1 cellular context compared by ENCODE assay signal in the genomic region with DNA sequence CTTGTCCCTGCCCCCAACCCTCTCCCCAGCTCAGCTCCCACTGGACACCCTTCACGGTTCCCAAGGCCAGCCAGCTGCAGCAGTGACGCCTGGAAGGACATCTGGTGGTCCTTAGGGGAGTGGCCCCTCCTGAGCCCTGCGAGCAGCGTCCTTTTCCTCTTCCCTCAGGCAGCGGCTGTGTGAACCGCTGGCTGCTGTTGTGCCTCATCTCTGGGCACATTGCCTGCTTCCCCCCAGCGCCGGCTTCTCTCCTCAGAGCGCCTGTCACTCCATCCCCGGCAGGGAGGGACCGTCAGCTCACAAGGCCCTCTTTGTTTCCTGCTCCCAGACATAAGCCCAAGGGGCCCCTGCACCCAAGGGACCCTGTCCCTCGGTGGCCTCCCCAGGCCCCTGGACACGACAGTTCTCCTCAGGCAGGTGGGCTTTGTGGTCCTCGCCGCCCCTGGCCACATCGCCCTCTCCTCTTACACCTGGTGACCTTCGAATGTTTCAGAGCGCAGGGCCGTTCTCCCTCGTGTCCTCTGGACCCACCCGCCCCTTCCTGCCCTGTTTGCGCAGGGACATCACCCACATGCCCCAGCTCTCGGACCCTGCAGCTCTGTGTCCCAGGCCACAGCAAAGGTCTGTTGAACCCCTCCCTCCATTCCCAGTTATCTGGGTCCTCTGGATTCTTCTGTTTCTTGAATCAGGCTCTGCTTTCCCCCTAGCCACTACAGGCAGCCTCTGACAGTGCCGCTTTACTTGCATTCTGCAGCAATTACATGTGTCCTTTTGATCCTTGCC.
TF ChIP-seq lines count a peak whose summit lies in the region.

No MANE protein-coding gene starts in this region.

TF ChIP-seq in HepG2, 621 proteins besides CTCF, POLR2A, EP300 and RAD21 (continued from another document and continues in another):
- TF ChIP-seq GATA4 (IDR thresholded peaks at IDR 0.05; ENCODE audit: borderline replicate concordance, low read depth) (no peak), ZNF773 (CRISPR knock-in tag; IDR thresholded peaks at IDR 0.05; ENCODE audit: borderline replicate concordance) (no peak), ZNF720 (CRISPR knock-in tag; IDR thresholded peaks at IDR 0.05) (no peak), ZNF749 (CRISPR knock-in tag; IDR thresholded peaks at IDR 0.05; ENCODE audit: borderline replicate concordance) (no peak), ZMYM2 (CRISPR knock-in tag; IDR thresholded peaks at IDR 0.05) (peak; percentile 84), POLR2G (IDR thresholded peaks at IDR 0.05; ENCODE audit: low read depth, low read length) (peak; percentile 67), NR2F6 (IDR thresholded peaks at IDR 0.05) (peak; percentile 18), NR2F6 (CRISPR knock-in tag; IDR thresholded peaks at IDR 0.05) (peak; percentile 64), NFRKB (IDR thresholded peaks at IDR 0.05) (no peak), ZNF546 (CRISPR knock-in tag; conservative IDR thresholded peaks at IDR 0.05) (no peak; the same call in 1 of the 2 replicates), CEBPG (CRISPR knock-in tag; IDR thresholded peaks at IDR 0.05) (no peak; the same call in 1 of the 2 replicates), ZC3H13 (CRISPR knock-in tag; IDR thresholded peaks at IDR 0.05) (peak; percentile 74), ZNF780A (CRISPR knock-in tag; IDR thresholded peaks at IDR 0.05) (no peak), SIX1 (CRISPR knock-in tag; IDR thresholded peaks at IDR 0.05; ENCODE audit: borderline replicate concordance) (peak; percentile 61; the same call in 1 of the 2 replicates), KAT2B (IDR thresholded peaks at IDR 0.05; ENCODE audit: borderline replicate concordance, low read depth, low read length) (no peak), SP140L (CRISPR knock-in tag; IDR thresholded peaks at IDR 0.05; ENCODE audit: borderline replicate concordance) (no peak), SP5 (CRISPR knock-in tag; IDR thresholded peaks at IDR 0.05; ENCODE audit: borderline replicate concordance, low read depth) (peak; percentile 74; the same call in 1 of the 2 replicates), ZNF776 (CRISPR knock-in tag; IDR thresholded peaks at IDR 0.05) (no peak), SP4 (CRISPR knock-in tag; IDR thresholded peaks at IDR 0.05) (no peak), PRMT3 (CRISPR knock-in tag; IDR thresholded peaks at IDR 0.05; ENCODE audit: borderline replicate concordance, low read depth) (no peak), HHEX (CRISPR knock-in tag; IDR thresholded peaks at IDR 0.05) (no peak), NCOA1 (CRISPR knock-in tag; IDR thresholded peaks at IDR 0.05) (peak; percentile 62; the same call in 1 of the 2 replicates), ZNF253 (CRISPR knock-in tag; IDR thresholded peaks at IDR 0.05; ENCODE audit: borderline replicate concordance) (no peak), SP2 (CRISPR knock-in tag; IDR thresholded peaks at IDR 0.05) (no peak), ZNF343 (CRISPR knock-in tag; IDR thresholded peaks at IDR 0.05) (peak; percentile 97), ZBTB20 (CRISPR knock-in tag; IDR thresholded peaks at IDR 0.05; ENCODE audit: borderline replicate concordance, low read depth) (peak; percentile 77; the same call in 1 of the 2 replicates), ZNF737 (CRISPR knock-in tag; IDR thresholded peaks at IDR 0.05; ENCODE audit: borderline replicate concordance) (no peak), ZNF367 (CRISPR knock-in tag; IDR thresholded peaks at IDR 0.05; ENCODE audit: borderline replicate concordance) (peak; percentile 81; the same call in 1 of the 2 replicates), PHF20 (CRISPR knock-in tag; IDR thresholded peaks at IDR 0.05) (no peak), RBFOX2 (IDR thresholded peaks at IDR 0.05; ENCODE audit: low read depth, low read length) (peak; percentile 63), ZNF251 (CRISPR knock-in tag; IDR thresholded peaks at IDR 0.05) (0 out of 2 replicates have a peak, but pooled peaks have one; percentile 13), GATAD2A (CRISPR knock-in tag; IDR thresholded peaks at IDR 0.05) (peak; percentile 65; the same call in 1 of the 2 replicates), SOX6 (IDR thresholded peaks at IDR 0.05) (no peak), SOX6 (CRISPR knock-in tag; IDR thresholded peaks at IDR 0.05) (peak; percentile 73), ERF (CRISPR knock-in tag; IDR thresholded peaks at IDR 0.05) (peak; percentile 89), ZNF619 (CRISPR knock-in tag; IDR thresholded peaks at IDR 0.05) (peak; percentile 6; the same call in 1 of the 2 replicates), ATRX (CRISPR knock-in tag; IDR thresholded peaks at IDR 0.05; ENCODE audit: borderline replicate concordance) (no peak), SMC3 (IDR thresholded peaks at IDR 0.05; ENCODE audit: low read length) (no peak), ZNF7 (CRISPR knock-in tag; IDR thresholded peaks at IDR 0.05) (no peak), SRY (CRISPR knock-in tag; IDR thresholded peaks at IDR 0.05) (peak; percentile 42; the same call in 1 of the 2 replicates), MXD4 (CRISPR knock-in tag; IDR thresholded peaks at IDR 0.05) (no peak; the same call in 1 of the 2 replicates), ZBTB21 (CRISPR knock-in tag; IDR thresholded peaks at IDR 0.05) (no peak), ATM (IDR thresholded peaks at IDR 0.05; ENCODE audit: borderline replicate concordance) (no peak), PCBP1 (IDR thresholded peaks at IDR 0.05; ENCODE audit: borderline replicate concordance, low read depth, low read length) (peak; percentile 74; the same call in 1 of the 2 replicates), ZKSCAN5 (CRISPR knock-in tag; IDR thresholded peaks at IDR 0.05) (no peak), IRF2 (CRISPR knock-in tag; IDR thresholded peaks at IDR 0.05) (no peak), SRSF4 (IDR thresholded peaks at IDR 0.05; ENCODE audit: low read depth, low read length, poor library complexity, severe bottlenecking) (no peak), SPEN (CRISPR knock-in tag; IDR thresholded peaks at IDR 0.05; ENCODE audit: low read depth) (peak; percentile 80), ELF4 (CRISPR knock-in tag; IDR thresholded peaks at IDR 0.05; ENCODE audit: borderline replicate concordance) (no peak), STAG1 (CRISPR knock-in tag; IDR thresholded peaks at IDR 0.05) (no peak; the same call in 1 of the 2 replicates), ZNF83 (CRISPR knock-in tag; IDR thresholded peaks at IDR 0.05; ENCODE audit: borderline replicate concordance) (0 out of 2 replicates have a peak, but pooled peaks have one; percentile 27), ASH2L (IDR thresholded peaks at IDR 0.05; ENCODE audit: insufficient read length, low read depth, low read length) (peak; percentile 77), EED (CRISPR knock-in tag; IDR thresholded peaks at IDR 0.05) (0 out of 2 replicates have a peak, but pooled peaks have one; percentile 52), ISX (CRISPR knock-in tag; conservative IDR thresholded peaks at IDR 0.05) (no peak), NFE2 (CRISPR knock-in tag; IDR thresholded peaks at IDR 0.05) (no peak), KLF12 (CRISPR knock-in tag; IDR thresholded peaks at IDR 0.05; ENCODE audit: borderline replicate concordance) (no peak; the same call in 1 of the 2 replicates)
- TF ChIP-seq, protein P1, sequence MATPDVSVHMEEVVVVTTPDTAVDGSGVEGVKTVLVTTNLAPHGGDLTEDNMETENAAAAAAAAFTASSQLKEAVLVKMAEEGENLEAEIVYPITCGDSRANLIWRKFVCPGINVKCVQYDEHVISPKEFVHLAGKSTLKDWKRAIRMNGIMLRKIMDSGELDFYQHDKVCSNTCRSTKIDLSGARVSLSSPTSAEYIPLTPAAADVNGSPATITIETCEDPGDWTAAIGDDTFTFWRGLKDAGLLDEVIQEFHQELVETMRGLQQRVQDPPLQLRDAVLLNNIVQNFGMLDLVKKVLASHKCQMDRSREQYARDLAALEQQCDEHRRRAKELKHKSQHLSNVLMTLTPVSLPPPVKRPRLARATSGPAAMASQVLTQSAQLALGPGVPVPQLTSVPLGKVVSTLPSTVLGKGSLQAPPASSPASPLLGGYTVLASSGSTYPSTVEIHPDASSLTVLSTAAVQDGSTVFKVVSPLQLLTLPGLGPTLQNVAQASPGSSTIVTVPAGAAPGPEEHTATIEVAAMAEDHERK (CRISPR knock-in tag; IDR thresholded peaks at IDR 0.05; ENCODE audit: low read depth), result no peak
- TF ChIP-seq, protein P2, sequence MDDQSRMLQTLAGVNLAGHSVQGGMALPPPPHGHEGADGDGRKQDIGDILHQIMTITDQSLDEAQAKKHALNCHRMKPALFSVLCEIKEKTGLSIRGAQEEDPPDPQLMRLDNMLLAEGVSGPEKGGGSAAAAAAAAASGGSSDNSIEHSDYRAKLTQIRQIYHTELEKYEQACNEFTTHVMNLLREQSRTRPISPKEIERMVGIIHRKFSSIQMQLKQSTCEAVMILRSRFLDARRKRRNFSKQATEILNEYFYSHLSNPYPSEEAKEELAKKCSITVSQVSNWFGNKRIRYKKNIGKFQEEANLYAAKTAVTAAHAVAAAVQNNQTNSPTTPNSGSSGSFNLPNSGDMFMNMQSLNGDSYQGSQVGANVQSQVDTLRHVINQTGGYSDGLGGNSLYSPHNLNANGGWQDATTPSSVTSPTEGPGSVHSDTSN (CRISPR knock-in tag; IDR thresholded peaks at IDR 0.05; ENCODE audit: borderline replicate concordance), result no peak
- TF ChIP-seq, protein P3, sequence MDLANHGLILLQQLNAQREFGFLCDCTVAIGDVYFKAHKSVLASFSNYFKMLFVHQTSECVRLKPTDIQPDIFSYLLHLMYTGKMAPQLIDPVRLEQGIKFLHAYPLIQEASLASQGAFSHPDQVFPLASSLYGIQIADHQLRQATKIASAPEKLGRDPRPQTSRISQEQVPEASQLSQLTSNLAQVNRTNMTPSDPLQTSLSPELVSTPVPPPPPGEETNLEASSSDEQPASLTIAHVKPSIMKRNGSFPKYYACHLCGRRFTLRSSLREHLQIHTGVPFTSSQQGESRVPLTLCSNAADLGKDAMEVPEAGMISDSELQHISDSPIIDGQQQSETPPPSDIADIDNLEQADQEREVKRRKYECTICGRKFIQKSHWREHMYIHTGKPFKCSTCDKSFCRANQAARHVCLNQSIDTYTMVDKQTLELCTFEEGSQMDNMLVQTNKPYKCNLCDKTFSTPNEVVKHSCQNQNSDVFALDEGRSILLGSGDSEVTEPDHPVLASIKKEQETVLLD (CRISPR knock-in tag; IDR thresholded peaks at IDR 0.05; ENCODE audit: low read depth), result no peak
- TF ChIP-seq, protein P4, sequence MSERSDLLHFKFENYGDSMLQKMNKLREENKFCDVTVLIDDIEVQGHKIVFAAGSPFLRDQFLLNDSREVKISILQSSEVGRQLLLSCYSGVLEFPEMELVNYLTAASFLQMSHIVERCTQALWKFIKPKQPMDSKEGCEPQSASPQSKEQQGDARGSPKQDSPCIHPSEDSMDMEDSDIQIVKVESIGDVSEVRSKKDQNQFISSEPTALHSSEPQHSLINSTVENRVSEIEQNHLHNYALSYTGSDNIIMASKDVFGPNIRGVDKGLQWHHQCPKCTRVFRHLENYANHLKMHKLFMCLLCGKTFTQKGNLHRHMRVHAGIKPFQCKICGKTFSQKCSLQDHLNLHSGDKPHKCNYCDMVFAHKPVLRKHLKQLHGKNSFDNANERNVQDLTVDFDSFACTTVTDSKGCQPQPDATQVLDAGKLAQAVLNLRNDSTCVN (CRISPR knock-in tag; IDR thresholded peaks at IDR 0.05; ENCODE audit: borderline replicate concordance), result no peak; the same call in 1 of the 2 replicates
- TF ChIP-seq, protein P5, sequence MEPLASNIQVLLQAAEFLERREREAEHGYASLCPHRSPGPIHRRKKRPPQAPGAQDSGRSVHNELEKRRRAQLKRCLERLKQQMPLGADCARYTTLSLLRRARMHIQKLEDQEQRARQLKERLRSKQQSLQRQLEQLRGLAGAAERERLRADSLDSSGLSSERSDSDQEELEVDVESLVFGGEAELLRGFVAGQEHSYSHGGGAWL (CRISPR knock-in tag; IDR thresholded peaks at IDR 0.05), result 0 out of 2 replicates have a peak, but pooled peaks have one; percentile 73
- TF ChIP-seq, protein P6, sequence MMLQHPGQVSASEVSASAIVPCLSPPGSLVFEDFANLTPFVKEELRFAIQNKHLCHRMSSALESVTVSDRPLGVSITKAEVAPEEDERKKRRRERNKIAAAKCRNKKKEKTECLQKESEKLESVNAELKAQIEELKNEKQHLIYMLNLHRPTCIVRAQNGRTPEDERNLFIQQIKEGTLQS (CRISPR knock-in tag; IDR thresholded peaks at IDR 0.05), result no peak
- TF ChIP-seq, protein P7, sequence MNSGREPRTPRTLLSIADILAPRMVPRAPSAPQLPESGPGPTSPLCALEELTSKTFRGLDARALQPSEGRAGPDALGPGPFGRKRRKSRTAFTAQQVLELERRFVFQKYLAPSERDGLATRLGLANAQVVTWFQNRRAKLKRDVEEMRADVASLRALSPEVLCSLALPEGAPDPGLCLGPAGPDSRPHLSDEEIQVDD (CRISPR knock-in tag; IDR thresholded peaks at IDR 0.05; ENCODE audit: borderline replicate concordance), result no peak
- TF ChIP-seq, protein P8, sequence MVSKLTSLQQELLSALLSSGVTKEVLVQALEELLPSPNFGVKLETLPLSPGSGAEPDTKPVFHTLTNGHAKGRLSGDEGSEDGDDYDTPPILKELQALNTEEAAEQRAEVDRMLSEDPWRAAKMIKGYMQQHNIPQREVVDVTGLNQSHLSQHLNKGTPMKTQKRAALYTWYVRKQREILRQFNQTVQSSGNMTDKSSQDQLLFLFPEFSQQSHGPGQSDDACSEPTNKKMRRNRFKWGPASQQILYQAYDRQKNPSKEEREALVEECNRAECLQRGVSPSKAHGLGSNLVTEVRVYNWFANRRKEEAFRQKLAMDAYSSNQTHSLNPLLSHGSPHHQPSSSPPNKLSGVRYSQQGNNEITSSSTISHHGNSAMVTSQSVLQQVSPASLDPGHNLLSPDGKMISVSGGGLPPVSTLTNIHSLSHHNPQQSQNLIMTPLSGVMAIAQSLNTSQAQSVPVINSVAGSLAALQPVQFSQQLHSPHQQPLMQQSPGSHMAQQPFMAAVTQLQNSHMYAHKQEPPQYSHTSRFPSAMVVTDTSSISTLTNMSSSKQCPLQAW (CRISPR knock-in tag; IDR thresholded peaks at IDR 0.05), result peak; percentile 82
- TF ChIP-seq, protein P9, sequence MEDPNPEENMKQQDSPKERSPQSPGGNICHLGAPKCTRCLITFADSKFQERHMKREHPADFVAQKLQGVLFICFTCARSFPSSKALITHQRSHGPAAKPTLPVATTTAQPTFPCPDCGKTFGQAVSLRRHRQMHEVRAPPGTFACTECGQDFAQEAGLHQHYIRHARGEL (CRISPR knock-in tag; IDR thresholded peaks at IDR 0.05), result no peak
